ENCODE assay signal across 2 cellular contexts in genomic region chr18:59737335-59737734, GRCh38. TPM values are rescaled to one million over a fixed set of nuclear protein-coding genes. Genes with fewer than 3 reads are reported as not detected.
"Had no signal": no experiment of that assay in that cellular context is flagged by ENCODE, and none has a peak within 500 bp of the region (broad histone marks: within the 10 kb centered on the region; RNA-seq: fewer than 3 reads in every experiment).

No MANE protein-coding gene starts in this region.

RNA-seq across cellular contexts. Expression of gene CCBE1, which starts 40.1 kb away (rescaled TPM):
- total RNA-seq: naive thymus-derived CD8-positive, alpha-beta T cell; natural killer cell treated with Interleukin-12 subunit alpha and Interleukin-12 subunit beta and Interleukin-15 and Interleukin-18, amount 100 ng/mL, for 72 hours had no signal
